Comparison of ENCODE assay signal across 8 cellular contexts in the genomic region with DNA sequence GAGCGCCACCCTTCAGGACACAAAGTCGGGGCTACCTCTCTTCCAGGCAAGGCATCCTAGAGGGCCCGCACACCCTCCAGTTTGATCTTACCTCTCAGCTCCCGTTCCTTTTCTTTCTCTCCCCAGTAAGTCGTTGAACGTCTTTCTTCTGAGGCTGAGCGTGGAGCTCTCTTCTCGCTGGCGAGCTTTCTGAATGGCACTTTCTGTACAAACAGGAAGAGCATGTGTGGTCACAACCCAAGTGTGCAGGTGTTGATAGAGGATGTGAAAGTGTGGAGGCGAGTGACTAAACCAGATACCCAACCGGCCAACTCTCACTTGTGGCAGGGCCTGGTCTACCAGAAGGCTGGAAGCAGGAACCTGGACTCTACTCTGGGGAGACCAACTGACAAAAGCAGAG. TPM values are rescaled to one million over a fixed set of nuclear protein-coding genes. Genes with fewer than 3 reads are reported as not detected.
A peak's percentile ranks its signal among the peaks of the same experiment; 100 is the strongest.
DNase-seq lines count a peak whose midpoint lies in the region; ATAC-seq and TF ChIP-seq lines count a peak whose summit lies in the region.

A gene with protein sequence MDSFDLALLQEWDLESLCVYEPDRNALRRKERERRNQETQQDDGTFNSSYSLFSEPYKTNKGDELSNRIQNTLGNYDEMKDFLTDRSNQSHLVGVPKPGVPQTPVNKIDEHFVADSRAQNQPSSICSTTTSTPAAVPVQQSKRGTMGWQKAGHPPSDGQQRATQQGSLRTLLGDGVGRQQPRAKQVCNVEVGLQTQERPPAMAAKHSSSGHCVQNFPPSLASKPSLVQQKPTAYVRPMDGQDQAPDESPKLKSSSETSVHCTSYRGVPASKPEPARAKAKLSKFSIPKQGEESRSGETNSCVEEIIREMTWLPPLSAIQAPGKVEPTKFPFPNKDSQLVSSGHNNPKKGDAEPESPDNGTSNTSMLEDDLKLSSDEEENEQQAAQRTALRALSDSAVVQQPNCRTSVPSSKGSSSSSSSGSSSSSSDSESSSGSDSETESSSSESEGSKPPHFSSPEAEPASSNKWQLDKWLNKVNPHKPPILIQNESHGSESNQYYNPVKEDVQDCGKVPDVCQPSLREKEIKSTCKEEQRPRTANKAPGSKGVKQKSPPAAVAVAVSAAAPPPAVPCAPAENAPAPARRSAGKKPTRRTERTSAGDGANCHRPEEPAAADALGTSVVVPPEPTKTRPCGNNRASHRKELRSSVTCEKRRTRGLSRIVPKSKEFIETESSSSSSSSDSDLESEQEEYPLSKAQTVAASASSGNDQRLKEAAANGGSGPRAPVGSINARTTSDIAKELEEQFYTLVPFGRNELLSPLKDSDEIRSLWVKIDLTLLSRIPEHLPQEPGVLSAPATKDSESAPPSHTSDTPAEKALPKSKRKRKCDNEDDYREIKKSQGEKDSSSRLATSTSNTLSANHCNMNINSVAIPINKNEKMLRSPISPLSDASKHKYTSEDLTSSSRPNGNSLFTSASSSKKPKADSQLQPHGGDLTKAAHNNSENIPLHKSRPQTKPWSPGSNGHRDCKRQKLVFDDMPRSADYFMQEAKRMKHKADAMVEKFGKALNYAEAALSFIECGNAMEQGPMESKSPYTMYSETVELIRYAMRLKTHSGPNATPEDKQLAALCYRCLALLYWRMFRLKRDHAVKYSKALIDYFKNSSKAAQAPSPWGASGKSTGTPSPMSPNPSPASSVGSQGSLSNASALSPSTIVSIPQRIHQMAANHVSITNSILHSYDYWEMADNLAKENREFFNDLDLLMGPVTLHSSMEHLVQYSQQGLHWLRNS (N-terminal part only) (minus strand): TSS at position 198 of the 400 bp plus-strand sequence. CDS start 38,136 bp downstream, outside the sequence.

- ATAC-seq in GM18873 (IDR thresholded peaks at IDR 0.05; ENCODE audit: low FRiP score, unreplicated experiment) (peak; percentile 97), HG03025 (IDR thresholded peaks at IDR 0.05; ENCODE audit: low FRiP score, unreplicated experiment) (peak; percentile 96)

- TF ChIP-seq RAD21 in SK-N-SH (IDR thresholded peaks at IDR 0.05; ENCODE audit: low read length) = no peak

- no peak for TF ChIP-seq CTCF in fibroblast of villous mesenchyme (IDR thresholded peaks at IDR 0.05; ENCODE audit: insufficient read depth, low read depth, low read length)
- TF ChIP-seq CTCF in thyroid gland (IDR thresholded peaks at IDR 0.05) = no peak
- TF ChIP-seq CTCF in SK-N-SH (IDR thresholded peaks at IDR 0.05) = no peak

- DNase-seq in T-helper 2 cell = peak in 3 of 5 experiments; percentile 2 to 87 (median 17)
- DNase-seq in fibroblast of villous mesenchyme (ENCODE audit: low read depth) = no peak
- no peak for DNase-seq in thyroid gland
- no peak for DNase-seq in NCI-H446 treated with DMSO at 0.1 percent for 48 hours (lab: John Stamatoyannopoulos, UW)
- no peak for DNase-seq in SK-N-SH

- H3K9me2 ChIP-seq in SK-N-SH = no peaks in the 10 kb centered on the region

- H3K9me3 ChIP-seq in subcutaneous abdominal adipose tissue (ENCODE audit: control insufficient read depth in 5 of 5, low read length in 5 of 5) = no peaks in the 10 kb centered on the region
- no peaks in the 10 kb centered on the region for H3K9me3 ChIP-seq in thyroid gland
- no peaks in the 10 kb centered on the region for H3K9me3 ChIP-seq in SK-N-SH

- no peak for TF ChIP-seq POLR2A in thyroid gland (IDR thresholded peaks at IDR 0.05)

- H3F3A ChIP-seq in SK-N-SH (replicated peaks; ENCODE audit: insufficient read depth) = no peaks in the 10 kb centered on the region

- peaks cover 0 to 3% (median 0%) of the 10 kb centered on the region in 5 donors for H3K36me3 ChIP-seq in subcutaneous abdominal adipose tissue (ENCODE audit: control insufficient read depth in 5 of 5, insufficient read depth in 5 of 5, low read length in 5 of 5)
- no peaks in the 10 kb centered on the region for H3K36me3 ChIP-seq in thyroid gland
- H3K36me3 ChIP-seq in SK-N-SH (replicated peaks in 1 of 2; ENCODE audit: control insufficient read depth in 1 of 2, insufficient read depth in 2 of 2, low read length in 1 of 2) = no peaks in the 10 kb centered on the region

- H3K79me2 ChIP-seq in SK-N-SH (ENCODE audit: insufficient read depth) = no peaks in the 10 kb centered on the region

- H3K4me1 ChIP-seq in subcutaneous abdominal adipose tissue (ENCODE audit: control insufficient read depth in 5 of 5, insufficient read depth in 5 of 5, low read length in 5 of 5) (peaks cover 0 to 12% (median 5%) of the 10 kb centered on the region in 5 donors), thyroid gland (no peaks in the 10 kb centered on the region), SK-N-SH (ENCODE audit: control insufficient read depth in 1 of 2, insufficient read depth in 2 of 2, low read depth in 1 of 2, low read length in 1 of 2) (peaks cover 0 to 17% of the 10 kb centered on the region in 2 experiments; a peak in 2 of 4 replicates)

- no peak for TF ChIP-seq EP300 in SK-N-SH (IDR thresholded peaks at IDR 0.05; ENCODE audit: borderline replicate concordance in 1 of 2, low read depth in 1 of 2, low read length in 1 of 2)

- CTCF ChIA-PET in SK-N-SH (lab: Yijun Ruan, JAX) = interaction anchor here (1.3 kb wide), 1 partner anchor 36 kb away, joined by 3 read pairs; no protein-coding TSS in a partner anchor

- H3K4me3 ChIP-seq in fibroblast of villous mesenchyme (ENCODE audit: low read depth, low read length) (no peak within 1 kb of the TSS), subcutaneous abdominal adipose tissue (ENCODE audit: low read depth in 1 of 5, low read length in 5 of 5) (peak within 1 kb of the TSS in 3 of 5 donors; percentile 1 to 42 (median 32)), thyroid gland (replicated peaks in 1 of 3) (no peak within 1 kb of the TSS), SK-N-SH (ENCODE audit: low read depth in 2 of 2, low read length in 1 of 2) (no peak within 1 kb of the TSS)

- H3K27me3 ChIP-seq in subcutaneous abdominal adipose tissue (ENCODE audit: control insufficient read depth in 5 of 5, insufficient read depth in 4 of 5, low read length in 5 of 5) (no peaks in the 10 kb centered on the region), thyroid gland (no peaks in the 10 kb centered on the region), SK-N-SH (ENCODE audit: insufficient read depth) (no peaks in the 10 kb centered on the region)

- H3K4me2 ChIP-seq in SK-N-SH = no peak within 1 kb of the TSS

- 75 to 77% methylated on average over 11 of the region's 11 CpGs for WGBS in thyroid gland, 2 donors
- WGBS in SK-N-SH (ENCODE audit: low lambda C conversion rate) = 65% methylated on average over 10 of the region's 11 CpGs

- POLR2A ChIA-PET in SK-N-SH (lab: Yijun Ruan, JAX) = interaction anchor here (0.6 kb wide), 1 partner anchor 10 kb away, joined by 3 read pairs; no protein-coding TSS in a partner anchor

- no peaks in the 10 kb centered on the region for H4K20me1 ChIP-seq in SK-N-SH (ENCODE audit: insufficient read depth)

- intact Hi-C loops in thyroid gland (cut with DNase I) = no loop called here

- no peak within 1 kb of the TSS for H2AFZ ChIP-seq in SK-N-SH (ENCODE audit: low read depth)

- H3K27ac ChIP-seq in subcutaneous abdominal adipose tissue (ENCODE audit: low read depth, low read length) = no peak within 1 kb of the TSS
- H3K27ac ChIP-seq in thyroid gland = no peak within 1 kb of the TSS
- H3K27ac ChIP-seq in SK-N-SH (ENCODE audit: low read depth in 2 of 2, low read length in 1 of 2) = no peak within 1 kb of the TSS

- no peak within 1 kb of the TSS for H3K9ac ChIP-seq in subcutaneous abdominal adipose tissue (ENCODE audit: low read length in 5 of 5)
- H3K9ac ChIP-seq in SK-N-SH = no peak within 1 kb of the TSS

TF ChIP-seq in SK-N-SH, 30 proteins besides CTCF, POLR2A, EP300 and RAD21:
- TF ChIP-seq MEF2A (IDR thresholded peaks at IDR 0.05; ENCODE audit: borderline replicate concordance, low read depth) = no peak
- no peak for TF ChIP-seq JUND (IDR thresholded peaks at IDR 0.05)
- TF ChIP-seq RXRA (IDR thresholded peaks at IDR 0.05; ENCODE audit: borderline replicate concordance, low read depth) = no peak
- no peak for TF ChIP-seq ZBTB33 (IDR thresholded peaks at IDR 0.05; ENCODE audit: borderline replicate concordance, low read depth)
- TF ChIP-seq SIN3A (IDR thresholded peaks at IDR 0.05; ENCODE audit: borderline replicate concordance, low read depth, low read length) = no peak

RNA-seq across cellular contexts. Expression of the gene that starts here (rescaled TPM):
- 19.4 and 31.9 TPM in 2 replicates for total RNA-seq in fibroblast of villous mesenchyme
- 1 to 10 TPM in 2 of 4 donors, under 1 TPM in 2; 0.54 to 2.6 (median 1.1) TPM for total RNA-seq in thyroid gland
- 0.24 and 0.36 TPM in 2 replicates for polyA plus RNA-seq in SK-N-SH (2012; rRNA removed)
- 0.22 and 0.59 TPM in 2 replicates for polyA plus RNA-seq in SK-N-SH (2012; cell fraction: cytosol; rRNA removed)
- polyA plus RNA-seq in SK-N-SH (2012; cell fraction: nucleus; rRNA removed) = 0.62 and 1.0 TPM in 2 replicates

Comparison
In these comparisons a context has a peak if more than half of its experiments do, and no peak if none do; other contexts are left out.
1. DNase-seq: peak in T-helper 2 cell (3 of 5); none in fibroblast of villous mesenchyme (single experiment), thyroid gland (0 of 2), NCI-H446 treated with DMSO at 0.1 percent for 48 hours (single experiment) and SK-N-SH (single experiment).
2. H3K4me3 ChIP-seq: peak in subcutaneous abdominal adipose tissue (3 of 5); none in fibroblast of villous mesenchyme (single experiment), thyroid gland (0 of 3) and SK-N-SH (0 of 2).